19 cellular contexts compared by ENCODE assay signal in the genomic region with DNA sequence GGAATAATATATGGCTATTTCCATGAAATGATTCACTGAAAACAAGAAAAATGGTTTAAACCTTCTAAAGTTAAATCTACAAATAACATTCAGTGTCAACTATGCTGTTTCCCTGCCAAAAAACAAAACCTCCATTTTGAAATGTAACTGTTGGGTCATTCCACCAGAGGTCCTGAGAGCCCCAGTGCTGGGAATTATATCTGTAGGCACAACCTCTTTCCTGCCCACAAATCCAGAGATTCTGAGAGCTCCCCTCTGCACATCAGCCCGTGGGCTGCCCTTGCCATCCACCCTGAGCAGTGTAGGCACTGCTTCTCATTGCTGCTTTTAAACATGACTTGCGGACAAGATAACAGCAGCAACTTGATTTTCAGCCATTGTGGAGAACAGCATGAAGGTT.
"Had no signal": no experiment of that assay in that cellular context is flagged by ENCODE, and none has a peak within 500 bp of the region (broad histone marks: within the 10 kb centered on the region; RNA-seq: fewer than 3 reads in every experiment).

No MANE protein-coding gene starts in this region.

- ATAC-seq: activated naive CD4-positive, alpha-beta T cell treated with anti-CD3 and anti-CD28 coated beads, Interleukin-2, amount 50 U/mL, for 72 hours; effector memory CD8-positive, alpha-beta T cell; naive thymus-derived CD8-positive, alpha-beta T cell had no signal

- H3K4me1 Mint-ChIP-seq: immature natural killer cell; naive thymus-derived CD8-positive, alpha-beta T cell had no signal

- H3K27me3 Mint-ChIP-seq: naive thymus-derived CD8-positive, alpha-beta T cell; stimulated activated naive CD8-positive, alpha-beta T cell treated with anti-CD3 and anti-CD28 coated beads, Interleukin-15, Interleukin-2, amounts not matched to agents 100 ng/mL and 50 ng/mL, for 24 hours had no signal

- H3K27me3 ChIP-seq: adrenal gland, suprapubic skin, transverse colon, uterus had no signal

- H3K27ac ChIP-seq: adrenal gland, suprapubic skin, transverse colon, uterus, VCaP had no signal

- H3K4me3 ChIP-seq: adrenal gland, suprapubic skin, transverse colon, uterus had no signal

- DNase-seq: activated CD4-positive, alpha-beta T cell treated with anti-CD3 and anti-CD28 coated beads for 1 hour; activated gamma-delta T cell treated with Interleukin-2 at 50 U/mL for 16 hours; activated T-cell treated with anti-CD3 and anti-CD28 coated beads for 4 hours; adrenal gland; effector memory CD8-positive, alpha-beta T cell; foreskin melanocyte; immature natural killer cell; mesenchymal stem cell; naive thymus-derived CD8-positive, alpha-beta T cell; stimulated activated CD4-positive, alpha-beta T cell treated with anti-CD3 and anti-CD28 coated beads, Interleukin-2, amount 100 ng/mL, for 24 hours; SW 1271; T-helper 2 cell; transverse colon; uterus had no signal

- H3K27ac Mint-ChIP-seq: activated naive CD4-positive, alpha-beta T cell treated with anti-CD3 and anti-CD28 coated beads, Interleukin-2, amount 50 U/mL, for 72 hours; activated T-helper 1 cell treated with anti-CD3 and anti-CD28 coated beads, Interleukin-12 subunit alpha, Interleukin-12 subunit beta, Interleukin-2, Interleukin-4 antibody, amounts not matched to agents 30 ng/mL and 10 ng/mL and 1 ng/mL, durations not matched to agents 14 hours and 24 hours and 36 hours; effector memory CD8-positive, alpha-beta T cell; immature natural killer cell; naive thymus-derived CD8-positive, alpha-beta T cell; stimulated activated naive CD8-positive, alpha-beta T cell treated with anti-CD3 and anti-CD28 coated beads, Interleukin-15, Interleukin-2, amounts not matched to agents 100 ng/mL and 50 ng/mL, for 24 hours had no signal

- H3K9me3 Mint-ChIP-seq: activated naive CD4-positive, alpha-beta T cell treated with anti-CD3 and anti-CD28 coated beads, Interleukin-2, amount 50 U/mL, for 72 hours; activated T-helper 1 cell treated with anti-CD3 and anti-CD28 coated beads, Interleukin-12 subunit alpha, Interleukin-12 subunit beta, Interleukin-2, Interleukin-4 antibody, amounts not matched to agents 30 ng/mL and 10 ng/mL and 1 ng/mL, durations not matched to agents 14 hours and 24 hours and 36 hours; effector memory CD8-positive, alpha-beta T cell; immature natural killer cell; naive thymus-derived CD8-positive, alpha-beta T cell; stimulated activated naive CD8-positive, alpha-beta T cell treated with anti-CD3 and anti-CD28 coated beads, Interleukin-15, Interleukin-2, amounts not matched to agents 100 ng/mL and 50 ng/mL, for 24 hours had no signal

- H3K36me3 ChIP-seq: adrenal gland, suprapubic skin, transverse colon, uterus had no signal

- H3K4me3 Mint-ChIP-seq: activated T-helper 1 cell treated with anti-CD3 and anti-CD28 coated beads, Interleukin-12 subunit alpha, Interleukin-12 subunit beta, Interleukin-2, Interleukin-4 antibody, amounts not matched to agents 30 ng/mL and 10 ng/mL and 1 ng/mL, durations not matched to agents 14 hours and 24 hours and 36 hours; effector memory CD8-positive, alpha-beta T cell; immature natural killer cell; naive thymus-derived CD8-positive, alpha-beta T cell; stimulated activated naive CD8-positive, alpha-beta T cell treated with anti-CD3 and anti-CD28 coated beads, Interleukin-15, Interleukin-2, amounts not matched to agents 100 ng/mL and 50 ng/mL, for 24 hours had no signal

- H3K4me1 ChIP-seq: adrenal gland, suprapubic skin, transverse colon, uterus had no signal

- H3K36me3 Mint-ChIP-seq: activated naive CD4-positive, alpha-beta T cell treated with anti-CD3 and anti-CD28 coated beads, Interleukin-2, amount 50 U/mL, for 72 hours; immature natural killer cell; naive thymus-derived CD8-positive, alpha-beta T cell had no signal

- H3K9me3 ChIP-seq: adrenal gland, suprapubic skin, transverse colon, uterus had no signal
